ENCODE assay signal across 10 cellular contexts in genomic region chr14:81471062-81471461, GRCh38.
DNase-seq lines count a peak whose midpoint lies in the region; ATAC-seq and TF ChIP-seq lines count a peak whose summit lies in the region.
"Had no signal": no experiment of that assay in that cellular context is flagged by ENCODE, and none has a peak within 500 bp of the region (broad histone marks: within the 10 kb centered on the region; RNA-seq: fewer than 3 reads in every experiment).

No MANE protein-coding gene starts in this region.

- 73 to 79% (median 76%) methylated on average over 7 of the region's 7 CpGs for WGBS in psoas muscle, 3 donors

- peaks cover 6% of the 10 kb centered on the region for H3K36me3 ChIP-seq in WERI-Rb-1
- peaks cover 0 to 32% of the 10 kb centered on the region in 2 donors for H3K36me3 ChIP-seq in psoas muscle (ENCODE audit: insufficient read depth in 1 of 2, low read depth in 1 of 2)

- TF ChIP-seq CTCF in WERI-Rb-1 (IDR thresholded peaks at IDR 0.05; ENCODE audit: low read depth, low read length) (no peak), psoas muscle (IDR thresholded peaks at IDR 0.05) (no peak)

- ATAC-seq in GM18502 (IDR thresholded peaks at IDR 0.05; ENCODE audit: poor library complexity, unreplicated experiment) (peak; percentile 29), GM19455 (IDR thresholded peaks at IDR 0.05; ENCODE audit: unreplicated experiment) (peak; percentile 46), HG03095 (IDR thresholded peaks at IDR 0.05; ENCODE audit: unreplicated experiment) (peak; percentile 31), psoas muscle (no peak)
- ATAC-seq in activated T-cell treated with anti-CD3 and anti-CD28 coated beads, Interleukin-2, amount 50 U/mL, for 72 hours (replicated peaks in 1 of 2) = peak; percentile 42 to 66
- no peak for ATAC-seq in effector memory CD8-positive, alpha-beta T cell (replicated peaks)
- ATAC-seq: PC-3 had no signal

- no peaks in the 10 kb centered on the region for H3K4me1 ChIP-seq in psoas muscle

- no peaks in the 10 kb centered on the region for H3K27me3 ChIP-seq in WERI-Rb-1 (ENCODE audit: insufficient read depth, low read depth, severe bottlenecking)
- no peaks in the 10 kb centered on the region for H3K27me3 ChIP-seq in psoas muscle (ENCODE audit: insufficient read depth in 3 of 3, low read length in 2 of 3)

- peaks cover 0 to 2% of the 10 kb centered on the region in 2 donors for H3K9me3 Mint-ChIP-seq in activated T-cell treated with anti-CD3 and anti-CD28 coated beads, Interleukin-2, amount 50 U/mL, for 72 hours
- H3K9me3 Mint-ChIP-seq in effector memory CD8-positive, alpha-beta T cell = no peaks in the 10 kb centered on the region

- H3K4me3 Mint-ChIP-seq in activated T-cell treated with anti-CD3 and anti-CD28 coated beads, Interleukin-2, amount 50 U/mL, for 72 hours = peak overlapping the region; percentile 52 to 68
- H3K4me3 Mint-ChIP-seq in effector memory CD8-positive, alpha-beta T cell = no peak overlapping the region

- H3K4me1 Mint-ChIP-seq in activated T-cell treated with anti-CD3 and anti-CD28 coated beads, Interleukin-2, amount 50 U/mL, for 72 hours (ENCODE audit: low read depth) = peaks cover 66% of the 10 kb centered on the region
- H3K4me1 Mint-ChIP-seq in effector memory CD8-positive, alpha-beta T cell (ENCODE audit: low read depth in 2 of 2) = peaks cover 14 to 23% of the 10 kb centered on the region in 2 donors

- H3K9me3 ChIP-seq in WERI-Rb-1 (ENCODE audit: severe bottlenecking) (no peaks in the 10 kb centered on the region), psoas muscle (no peaks in the 10 kb centered on the region)

- H3K36me3 Mint-ChIP-seq in activated T-cell treated with anti-CD3 and anti-CD28 coated beads, Interleukin-2, amount 50 U/mL, for 72 hours (ENCODE audit: insufficient read depth in 2 of 2) = peaks cover 1 to 9% of the 10 kb centered on the region in 2 donors
- H3K36me3 Mint-ChIP-seq in effector memory CD8-positive, alpha-beta T cell (ENCODE audit: insufficient read depth) = peaks cover 13% of the 10 kb centered on the region

- H3K4me3 ChIP-seq in WERI-Rb-1 (ENCODE audit: low read depth, low read length) (no peak overlapping the region), psoas muscle (no peak overlapping the region)

- no peaks in the 10 kb centered on the region for H3K27me3 Mint-ChIP-seq in activated T-cell treated with anti-CD3 and anti-CD28 coated beads, Interleukin-2, amount 50 U/mL, for 72 hours (ENCODE audit: low read depth)
- no peaks in the 10 kb centered on the region for H3K27me3 Mint-ChIP-seq in effector memory CD8-positive, alpha-beta T cell

- intact Hi-C loops in psoas muscle (cut with DNase I) = no loop called here

- DNase-seq in activated T-cell treated with anti-CD3 and anti-CD28 coated beads, Interleukin-2, amount 50 U/mL, for 72 hours = peak; percentile 16 to 26
- no peak for DNase-seq in effector memory CD8-positive, alpha-beta T cell
- DNase-seq in NCI-H187 (lab: John Stamatoyannopoulos, UW) = no peak
- no peak for DNase-seq in WERI-Rb-1
- DNase-seq in psoas muscle = no peak
- DNase-seq: anterior cingulate cortex, PC-3 had no signal

- peak overlapping the region; percentile 26 for H3K27ac Mint-ChIP-seq in activated T-cell treated with anti-CD3 and anti-CD28 coated beads, Interleukin-2, amount 50 U/mL, for 72 hours
- peak overlapping the region in 1 of 2 donors; percentile 41 for H3K27ac Mint-ChIP-seq in effector memory CD8-positive, alpha-beta T cell

- no peak overlapping the region for H3K27ac ChIP-seq in WERI-Rb-1
- H3K27ac ChIP-seq in psoas muscle = no peak overlapping the region

Comparison
In these comparisons a context has a peak if more than half of its experiments do, and no peak if none do; other contexts are left out.
1. ATAC-seq: peak in GM18502 (single experiment), GM19455 (single experiment), HG03095 (single experiment) and activated T-cell treated with anti-CD3 and anti-CD28 coated beads, Interleukin-2, amount 50 U/mL, for 72 hours (2 of 2); none in effector memory CD8-positive, alpha-beta T cell (single experiment) and psoas muscle (0 of 4).
2. DNase-seq: peak in activated T-cell treated with anti-CD3 and anti-CD28 coated beads, Interleukin-2, amount 50 U/mL, for 72 hours (2 of 2); none in effector memory CD8-positive, alpha-beta T cell (0 of 3), NCI-H187 (0 of 2), WERI-Rb-1 (single experiment) and psoas muscle (0 of 2).
3. H3K4me3 Mint-ChIP-seq: peak in activated T-cell treated with anti-CD3 and anti-CD28 coated beads, Interleukin-2, amount 50 U/mL, for 72 hours (2 of 2); none in effector memory CD8-positive, alpha-beta T cell (0 of 2).